In the genomic region with DNA sequence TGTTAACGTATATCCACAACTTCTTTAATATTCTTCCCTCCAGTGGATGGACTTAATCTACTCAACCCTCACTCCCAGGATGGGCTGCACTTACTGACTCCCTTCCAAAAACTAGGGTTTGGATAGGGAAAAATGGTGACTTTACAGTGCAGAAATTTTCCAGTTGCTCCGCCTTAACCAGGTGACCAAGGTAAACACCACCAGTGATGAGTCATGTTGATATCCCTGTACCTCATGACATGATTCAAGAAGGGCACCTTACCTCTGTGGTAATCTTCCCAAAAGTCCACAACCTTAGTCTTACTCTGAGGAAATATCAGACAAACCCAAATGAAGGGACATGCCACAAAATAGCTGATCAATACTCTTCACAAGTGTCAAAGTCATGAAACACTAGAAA, we compare ENCODE assay signal across 1 cellular context.
TF ChIP-seq lines count a peak whose summit lies in the region.

No MANE protein-coding gene starts in this region.

TF ChIP-seq in GM12891, 5 proteins besides CTCF, POLR2A, EP300 and RAD21:
- TF ChIP-seq POLR2AphosphoS5 (IDR thresholded peaks at IDR 0.05; ENCODE audit: low read depth, low read length) (no peak), TAF1 (IDR thresholded peaks at IDR 0.05; ENCODE audit: low read depth, low read length) (no peak), SPI1 (IDR thresholded peaks at IDR 0.05; ENCODE audit: low read depth, low read length) (no peak), POU2F2 (IDR thresholded peaks at IDR 0.05; ENCODE audit: low read depth, low read length) (no peak), PAX5 (IDR thresholded peaks at IDR 0.05; ENCODE audit: insufficient read depth, low read length, severe bottlenecking) (no peak)
